In genomic region chr1:1132042-1132927, GRCh38 we compare ENCODE assay signal across 21 cellular contexts. TPM values are rescaled to one million over a fixed set of nuclear protein-coding genes. Genes with fewer than 3 reads are reported as not detected.
DNase-seq lines count a peak whose midpoint lies in the region; ATAC-seq and TF ChIP-seq lines count a peak whose summit lies in the region.
"Had no signal": no experiment of that assay in that cellular context is flagged by ENCODE, and none has a peak within 500 bp of the region (broad histone marks: within the 10 kb centered on the region; RNA-seq: fewer than 3 reads in every experiment).

No MANE protein-coding gene starts in this region.

- no peaks in the 10 kb centered on the region for H3K79me2 ChIP-seq in PC-9 (ENCODE audit: low read depth)
- H3K79me2 ChIP-seq in trophoblast cell (ENCODE audit: control insufficient read depth, insufficient read depth, low read length, poor library complexity) = peaks cover 1% of the 10 kb centered on the region

- H3K27me3 Mint-ChIP-seq in endodermal cell (ENCODE audit: insufficient read depth) = no peaks in the 10 kb centered on the region
- H3K27me3 Mint-ChIP-seq: activated B cell treated with CpG ODN at 0.5 μM for 24 hours had no signal

- peaks cover 0 to 29% (median 0%) of the 10 kb centered on the region in 11 experiments; a peak in 10 of 22 replicates for H3K27me3 ChIP-seq in BLaER1 treated with 17β-estradiol and CSF1 and Interleukin-3, amounts not matched to agents 10 nM and 100 nM
- H3K27me3 ChIP-seq in PC-9 (ENCODE audit: insufficient read depth, low read depth) (peaks cover 3% of the 10 kb centered on the region; the same call in 1 of the 2 replicates), trophoblast cell (ENCODE audit: insufficient read depth, low read length) (peaks cover 13% of the 10 kb centered on the region), endodermal cell (ENCODE audit: control insufficient read depth, insufficient read depth, low read length, poor library complexity, severe bottlenecking) (no peaks in the 10 kb centered on the region)

- H2BK5ac ChIP-seq in trophoblast cell (ENCODE audit: low read depth, low read length, poor library complexity) = no peak overlapping the region

- no peaks in the 10 kb centered on the region for H3K36me3 Mint-ChIP-seq in endodermal cell (ENCODE audit: low read depth)

- H3K79me1 ChIP-seq in trophoblast cell (ENCODE audit: low read length) = peaks cover 2% of the 10 kb centered on the region

- no peak overlapping the region; a peak in 1 of 20 replicates for H3K4me3 ChIP-seq in BLaER1 treated with 17β-estradiol and CSF1 and Interleukin-3, amounts not matched to agents 10 nM and 100 nM
- no peak overlapping the region for H3K4me3 ChIP-seq in PC-9
- H3K4me3 ChIP-seq in trophoblast cell (ENCODE audit: low read depth, low read length) = no peak overlapping the region
- H3K4me3 ChIP-seq in endodermal cell (ENCODE audit: low read length) = no peak overlapping the region
- H3K4me3 ChIP-seq: smooth muscle cell had no signal

- no peak overlapping the region for H2AFZ ChIP-seq in PC-9
- H2AFZ ChIP-seq in trophoblast cell (ENCODE audit: insufficient read depth, low read length, poor library complexity) = no peak overlapping the region

- POLR2A ChIA-PET in PC-9 (lab: Charles Lee; ENCODE audit: unreplicated experiment) = no interaction called here

- no peak overlapping the region for H3K4me3 Mint-ChIP-seq in endodermal cell
- H3K4me3 Mint-ChIP-seq: activated B cell treated with CpG ODN at 0.5 μM for 24 hours had no signal

- no peak overlapping the region for H3K4ac ChIP-seq in trophoblast cell (ENCODE audit: low read depth, low read length)

- TF ChIP-seq CTCF in PC-9 (conservative IDR thresholded peaks at IDR 0.05) (no peak), endodermal cell (conservative IDR thresholded peaks at IDR 0.05) (no peak)

- peak overlapping the region; percentile 42 for H4K91ac ChIP-seq in trophoblast cell (ENCODE audit: low read depth, low read length)

- H4K12ac ChIP-seq in trophoblast cell (ENCODE audit: low read depth, low read length) = no peak overlapping the region

- ATAC-seq in GM19328 (IDR thresholded peaks at IDR 0.05; ENCODE audit: unreplicated experiment) = no peak
- ATAC-seq: HCT116 had no signal

- H3K4me2 ChIP-seq in BLaER1 treated with 17β-estradiol and CSF1 and Interleukin-3, amounts not matched to agents 10 nM and 100 nM = peak overlapping the region in 10 of 11 experiments; percentile 48 to 92 (median 76); a peak in 19 of 22 replicates
- no peak overlapping the region for H3K4me2 ChIP-seq in PC-9
- H3K4me2 ChIP-seq in trophoblast cell (ENCODE audit: low read length) = peak overlapping the region; percentile 14
- H3K4me2 ChIP-seq: smooth muscle cell had no signal

- no peak overlapping the region for H3K23ac ChIP-seq in trophoblast cell (ENCODE audit: low read length)

- peaks cover 13% of the 10 kb centered on the region; the same call in 1 of the 2 replicates for H3F3A ChIP-seq in PC-9 (ENCODE audit: insufficient read depth, low read depth)

- H4K8ac ChIP-seq in trophoblast cell (ENCODE audit: low read depth, low read length) = peak overlapping the region; percentile 7

- no peak overlapping the region for H3K18ac ChIP-seq in trophoblast cell (ENCODE audit: low read length)

- H3K27ac Mint-ChIP-seq in endodermal cell = no peak overlapping the region
- H3K27ac Mint-ChIP-seq: activated B cell treated with CpG ODN at 0.5 μM for 24 hours had no signal

- no TSS peak for BruUV-seq in PC-9 (replicated peaks; lab: Mats Ljungman, UMichigan)

- CTCF ChIA-PET in PC-9 (lab: Charles Lee) = no interaction called here

- H3K9me3 Mint-ChIP-seq in endodermal cell = no peaks in the 10 kb centered on the region
- H3K9me3 Mint-ChIP-seq: activated B cell treated with CpG ODN at 0.5 μM for 24 hours had no signal

- H2BK120ac ChIP-seq in trophoblast cell (ENCODE audit: insufficient read depth, low read length, poor library complexity) = no peak overlapping the region

- intact Hi-C loops in PC-9 (cut with micrococcal nuclease; ENCODE audit: unreplicated experiment) = no loop called here

- H4K20me1 ChIP-seq in BLaER1 treated with 17β-estradiol and CSF1 and Interleukin-3, amounts not matched to agents 10 nM and 100 nM = peaks cover 0 to 40% (median 0%) of the 10 kb centered on the region in 11 experiments; a peak in 4 of 22 replicates
- H4K20me1 ChIP-seq in PC-9 (ENCODE audit: insufficient read depth) = no peaks in the 10 kb centered on the region

- WGBS in trophoblast cell (ENCODE audit: extremely low coverage, insufficient coverage, insufficient read length) = no CpG with 5 or more reads among the region's 45 CpGs
- 93 to 94% methylated on average over 28 to 45 of the region's 45 CpGs for WGBS in endodermal cell (ENCODE audit: insufficient coverage in 1 of 2, insufficient read length in 1 of 2), 2 experiments

- H3K9ac ChIP-seq in BLaER1 treated with 17β-estradiol and CSF1 and Interleukin-3, amounts not matched to agents 10 nM and 100 nM = peak overlapping the region in 2 of 11 experiments; percentile 16 to 51; a peak in 2 of 22 replicates
- no peak overlapping the region for H3K9ac ChIP-seq in trophoblast cell (ENCODE audit: low read length)
- no peak overlapping the region for H3K9ac ChIP-seq in endodermal cell (ENCODE audit: extremely low read depth, low read length, poor library complexity, severe bottlenecking)

- H3K9me2 ChIP-seq in PC-9 (ENCODE audit: insufficient read depth) = no peaks in the 10 kb centered on the region

- no peaks in the 10 kb centered on the region for H3K9me3 ChIP-seq in BLaER1 treated with 17β-estradiol and CSF1 and Interleukin-3, amounts not matched to agents 10 nM and 100 nM (replicated peaks in 1 of 11)
- H3K9me3 ChIP-seq in PC-9 (ENCODE audit: insufficient read depth, low read depth) (no peaks in the 10 kb centered on the region), trophoblast cell (ENCODE audit: insufficient read depth, low read depth, low read length) (peaks cover 15% of the 10 kb centered on the region), endodermal cell (ENCODE audit: control insufficient read depth, low read length) (no peaks in the 10 kb centered on the region)

- peak overlapping the region; percentile 34 for H2AK5ac ChIP-seq in trophoblast cell (ENCODE audit: low read length)

- DNase-seq in PC-9 = peak; percentile 35 to 50
- peak; percentile 41 for DNase-seq in kidney tubule cell (ENCODE audit: low spot score)
- DNase-seq in trophoblast cell = peak; percentile 89 to 94
- no peak for DNase-seq in NCI-H82 treated with DMSO at 0.1 percent for 48 hours (lab: John Stamatoyannopoulos, UW; ENCODE audit: unreplicated experiment)
- no peak for DNase-seq in endodermal cell
- no peak for DNase-seq in NCI-H2107 (lab: John Stamatoyannopoulos, UW)
- DNase-seq: activated B cell treated with CpG ODN at 0.5 μM for 24 hours; activated gamma-delta T cell; cortex of kidney; hippocampal formation; NCI-H1048; NCI-H774; nucleus accumbens; stimulated activated naive CD4-positive, alpha-beta T cell treated with Interleukin-2 at 50 U/mL for 16 hours had no signal

- H3K36me3 ChIP-seq in BLaER1 treated with 17β-estradiol and CSF1 and Interleukin-3, amounts not matched to agents 10 nM and 100 nM = no peaks in the 10 kb centered on the region
- H3K36me3 ChIP-seq in PC-9 (ENCODE audit: low read depth) = no peaks in the 10 kb centered on the region
- H3K36me3 ChIP-seq in trophoblast cell (ENCODE audit: control insufficient read depth in 1 of 2, insufficient read depth in 2 of 2, low read length in 2 of 2) = no peaks in the 10 kb centered on the region
- H3K36me3 ChIP-seq in endodermal cell (ENCODE audit: control insufficient read depth, insufficient read depth, low read length) = no peaks in the 10 kb centered on the region

- H3K4me1 Mint-ChIP-seq in endodermal cell = no peaks in the 10 kb centered on the region

- peak overlapping the region; percentile 30 for H3K14ac ChIP-seq in trophoblast cell (ENCODE audit: low read length)

- H2BK12ac ChIP-seq in trophoblast cell (ENCODE audit: low read length) = peak overlapping the region; percentile 7

- H3K27ac ChIP-seq in BLaER1 treated with 17β-estradiol and CSF1 and Interleukin-3, amounts not matched to agents 10 nM and 100 nM = 0 out of 22 replicates have a peak overlapping the region, but pooled peaks of 2 of the 11 experiments have one; percentile 9 to 17
- no peak overlapping the region for H3K27ac ChIP-seq in PC-9
- H3K27ac ChIP-seq in trophoblast cell (ENCODE audit: low read depth, low read length) = no peak overlapping the region
- no peak overlapping the region for H3K27ac ChIP-seq in endodermal cell (ENCODE audit: low read depth, low read length)

- H3K4me1 ChIP-seq in BLaER1 treated with 17β-estradiol and CSF1 and Interleukin-3, amounts not matched to agents 10 nM and 100 nM = peaks cover 10 to 52% (median 46%) of the 10 kb centered on the region in 10 experiments
- peaks cover 25% of the 10 kb centered on the region for H3K4me1 ChIP-seq in PC-9 (replicated peaks; ENCODE audit: insufficient read depth)
- H3K4me1 ChIP-seq in trophoblast cell (ENCODE audit: control insufficient read depth in 1 of 2, insufficient read depth in 2 of 2, low read length in 2 of 2) = peaks cover 9 to 10% of the 10 kb centered on the region in 2 experiments
- no peaks in the 10 kb centered on the region for H3K4me1 ChIP-seq in endodermal cell (ENCODE audit: control insufficient read depth, insufficient read depth, low read length)

RNA-seq across cellular contexts. Expression of gene C1orf159, which starts 16.4 kb away (rescaled TPM):
- 26.6 and 31.1 TPM in 2 replicates for total RNA-seq in PC-9 (2021)
- polyA plus RNA-seq in trophoblast cell (2013) = 12.1 and 12.5 TPM in 2 replicates
- 10 to 100 TPM; 23.1 to 29.5 TPM for total RNA-seq in endodermal cell
- 22.6 TPM for polyA plus RNA-seq in endodermal cell (2013, experiment 1 of 2)
- 22.5 TPM for polyA plus RNA-seq in endodermal cell (2013, experiment 2 of 2)

RNA-seq across cellular contexts. Expression of gene TTLL10, which starts 41.4 kb away (rescaled TPM):
- total RNA-seq in PC-9 (2021) (4.0 and 5.8 TPM in 2 replicates), endodermal cell (1 to 10 TPM in 1 of 2 donors, under 1 TPM in 1; 0.93 to 1.2 TPM)
- polyA plus RNA-seq in trophoblast cell (2013) = not detected in 2 replicates
- 1.1 TPM for polyA plus RNA-seq in endodermal cell (2013, experiment 1 of 2)
- polyA plus RNA-seq in endodermal cell (2013, experiment 2 of 2) = 0.21 TPM
- total RNA-seq: astrocyte, liver, RPMI7951, smooth muscle cell had no signal
- polyA plus RNA-seq: liver, smooth muscle cell had no signal

RNA-seq across cellular contexts. Expression of gene RNF223, which starts 58.2 kb away (rescaled TPM):
- total RNA-seq in PC-9 (2021) (3.2 and 3.6 TPM in 2 replicates), endodermal cell (not detected)
- polyA plus RNA-seq in trophoblast cell (2013) = 3.2 and 3.4 TPM in 2 replicates
- polyA plus RNA-seq in endodermal cell (2013, experiment 1 of 2) = not detected
- not detected for polyA plus RNA-seq in endodermal cell (2013, experiment 2 of 2)
- total RNA-seq: activated B cell treated with CpG ODN at 0.5 μM for 24 hours, RPMI7951 had no signal
- polyA plus RNA-seq: liver had no signal

Comparison
In these comparisons a context has a peak if more than half of its experiments do, and no peak if none do; other contexts are left out.
1. DNase-seq: peak in PC-9 (2 of 2), kidney tubule cell (single experiment) and trophoblast cell (2 of 2); none in NCI-H82 treated with DMSO at 0.1 percent for 48 hours (single experiment), endodermal cell (single experiment) and NCI-H2107 (single experiment).